In genomic region chr11:2839395-2839941, GRCh38 we compare ENCODE assay signal across 21 cellular contexts.
"Had no signal": no experiment of that assay in that cellular context is flagged by ENCODE, and none has a peak within 500 bp of the region (broad histone marks: within the 10 kb centered on the region; RNA-seq: fewer than 3 reads in every experiment).

No MANE protein-coding gene starts in this region.

- H3K27ac ChIP-seq: brain microvascular endothelial cell, colonic mucosa, gastroesophageal sphincter, ovary, sigmoid colon, spleen, thoracic aorta had no signal

- H3K27me3 Mint-ChIP-seq: activated CD8-positive, alpha-beta T cell treated with anti-CD3 and anti-CD28 coated beads for 36 hours; activated T-helper 17 cell treated with anti-CD3 and anti-CD28 coated beads, Interleukin-2, amount 50 U/mL, for 72 hours; stimulated activated memory B cell treated with anti-CD40 and anti-IgM and Interleukin-4, amounts not matched to agents 10 μg/mL and 1 μg/mL and 100 μg/mL, for 72 hours had no signal

- H3K36me3 Mint-ChIP-seq: stimulated activated memory B cell treated with anti-CD40 and anti-IgM and Interleukin-4, amounts not matched to agents 10 μg/mL and 1 μg/mL and 100 μg/mL, for 72 hours had no signal

- H3K36me3 ChIP-seq: brain microvascular endothelial cell, colonic mucosa, gastroesophageal sphincter, ovary, sigmoid colon, spleen, thoracic aorta had no signal

- DNase-seq: activated CD4-positive, alpha-beta T cell treated with anti-CD3 and anti-CD28 coated beads for 48 hours; activated CD4-positive, CD25-positive, alpha-beta regulatory T cell; activated CD8-positive, alpha-beta T cell treated with anti-CD3 and anti-CD28 coated beads for 36 hours; activated naive CD4-positive, alpha-beta T cell treated with anti-CD3 and anti-CD28 coated beads, Interleukin-2, amount 50 U/mL, for 16 hours; activated T-cell treated with anti-CD3 and anti-CD28 coated beads, Interleukin-2, amount 50 U/mL, for 1 hour; aorta; brain microvascular endothelial cell; colonic mucosa; midbrain; ovary; sigmoid colon; spleen; stimulated activated CD4-positive, alpha-beta T cell treated with anti-CD3 and anti-CD28 coated beads, Interleukin-4, amount 100 ng/mL, for 4 hours had no signal

- FAIRE-seq: endometrium had no signal

- H3K9me3 Mint-ChIP-seq: activated CD8-positive, alpha-beta T cell treated with anti-CD3 and anti-CD28 coated beads for 36 hours; activated T-helper 17 cell treated with anti-CD3 and anti-CD28 coated beads, Interleukin-2, amount 50 U/mL, for 72 hours; central memory CD8-positive, alpha-beta T cell; stimulated activated memory B cell treated with anti-CD40 and anti-IgM and Interleukin-4, amounts not matched to agents 10 μg/mL and 1 μg/mL and 100 μg/mL, for 72 hours had no signal

- H3K4me3 Mint-ChIP-seq: activated CD8-positive, alpha-beta T cell treated with anti-CD3 and anti-CD28 coated beads for 36 hours; activated T-helper 17 cell treated with anti-CD3 and anti-CD28 coated beads, Interleukin-2, amount 50 U/mL, for 72 hours; central memory CD8-positive, alpha-beta T cell; stimulated activated memory B cell treated with anti-CD40 and anti-IgM and Interleukin-4, amounts not matched to agents 10 μg/mL and 1 μg/mL and 100 μg/mL, for 72 hours had no signal

- H3K4me3 ChIP-seq: colonic mucosa, gastroesophageal sphincter, lung, ovary, sigmoid colon, spleen, thoracic aorta had no signal

- H3K9me3 ChIP-seq: colonic mucosa, gastroesophageal sphincter, ovary, sigmoid colon, spleen, thoracic aorta had no signal

- H3K27me3 ChIP-seq: brain microvascular endothelial cell, colonic mucosa, gastroesophageal sphincter, ovary, sigmoid colon, spleen had no signal

- ATAC-seq: activated CD8-positive, alpha-beta T cell treated with anti-CD3 and anti-CD28 coated beads for 36 hours; activated T-helper 17 cell treated with anti-CD3 and anti-CD28 coated beads, Interleukin-2, amount 50 U/mL, for 72 hours; esophagus mucosa; gastroesophageal sphincter; stimulated activated memory B cell treated with anti-CD40 and anti-IgM and Interleukin-4, amounts not matched to agents 10 μg/mL and 1 μg/mL and 100 μg/mL, for 72 hours had no signal

- H3K4me1 ChIP-seq: colonic mucosa had no signal

- H3K27ac Mint-ChIP-seq: activated CD8-positive, alpha-beta T cell treated with anti-CD3 and anti-CD28 coated beads for 36 hours; activated T-helper 17 cell treated with anti-CD3 and anti-CD28 coated beads, Interleukin-2, amount 50 U/mL, for 72 hours; stimulated activated memory B cell treated with anti-CD40 and anti-IgM and Interleukin-4, amounts not matched to agents 10 μg/mL and 1 μg/mL and 100 μg/mL, for 72 hours had no signal
